In the genomic region with DNA sequence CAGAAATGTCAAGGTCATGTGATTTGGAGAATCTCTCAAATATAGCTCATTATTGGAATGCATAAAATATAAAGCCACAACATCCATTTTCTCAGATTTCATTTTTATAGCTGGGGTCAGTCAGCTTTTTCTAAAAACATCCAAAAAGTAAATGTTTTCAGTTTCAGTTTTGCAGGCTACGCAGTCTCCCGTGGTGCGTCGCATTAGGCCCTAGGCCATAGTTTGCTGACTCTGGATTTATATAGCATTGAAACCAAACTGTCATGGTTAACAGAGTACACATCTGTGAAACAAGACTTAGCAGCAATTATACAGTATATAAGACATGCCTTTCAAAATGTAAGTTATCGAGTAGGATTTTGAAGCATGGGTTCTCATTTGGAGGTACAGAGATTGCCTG, we compare ENCODE assay signal across 1 cellular context.
TF ChIP-seq lines count a peak whose summit lies in the region.

No MANE protein-coding gene starts in this region.

TF ChIP-seq in GM12878, 131 proteins besides CTCF, POLR2A, EP300 and RAD21 (continued from another document):
- TF ChIP-seq, protein P1, sequence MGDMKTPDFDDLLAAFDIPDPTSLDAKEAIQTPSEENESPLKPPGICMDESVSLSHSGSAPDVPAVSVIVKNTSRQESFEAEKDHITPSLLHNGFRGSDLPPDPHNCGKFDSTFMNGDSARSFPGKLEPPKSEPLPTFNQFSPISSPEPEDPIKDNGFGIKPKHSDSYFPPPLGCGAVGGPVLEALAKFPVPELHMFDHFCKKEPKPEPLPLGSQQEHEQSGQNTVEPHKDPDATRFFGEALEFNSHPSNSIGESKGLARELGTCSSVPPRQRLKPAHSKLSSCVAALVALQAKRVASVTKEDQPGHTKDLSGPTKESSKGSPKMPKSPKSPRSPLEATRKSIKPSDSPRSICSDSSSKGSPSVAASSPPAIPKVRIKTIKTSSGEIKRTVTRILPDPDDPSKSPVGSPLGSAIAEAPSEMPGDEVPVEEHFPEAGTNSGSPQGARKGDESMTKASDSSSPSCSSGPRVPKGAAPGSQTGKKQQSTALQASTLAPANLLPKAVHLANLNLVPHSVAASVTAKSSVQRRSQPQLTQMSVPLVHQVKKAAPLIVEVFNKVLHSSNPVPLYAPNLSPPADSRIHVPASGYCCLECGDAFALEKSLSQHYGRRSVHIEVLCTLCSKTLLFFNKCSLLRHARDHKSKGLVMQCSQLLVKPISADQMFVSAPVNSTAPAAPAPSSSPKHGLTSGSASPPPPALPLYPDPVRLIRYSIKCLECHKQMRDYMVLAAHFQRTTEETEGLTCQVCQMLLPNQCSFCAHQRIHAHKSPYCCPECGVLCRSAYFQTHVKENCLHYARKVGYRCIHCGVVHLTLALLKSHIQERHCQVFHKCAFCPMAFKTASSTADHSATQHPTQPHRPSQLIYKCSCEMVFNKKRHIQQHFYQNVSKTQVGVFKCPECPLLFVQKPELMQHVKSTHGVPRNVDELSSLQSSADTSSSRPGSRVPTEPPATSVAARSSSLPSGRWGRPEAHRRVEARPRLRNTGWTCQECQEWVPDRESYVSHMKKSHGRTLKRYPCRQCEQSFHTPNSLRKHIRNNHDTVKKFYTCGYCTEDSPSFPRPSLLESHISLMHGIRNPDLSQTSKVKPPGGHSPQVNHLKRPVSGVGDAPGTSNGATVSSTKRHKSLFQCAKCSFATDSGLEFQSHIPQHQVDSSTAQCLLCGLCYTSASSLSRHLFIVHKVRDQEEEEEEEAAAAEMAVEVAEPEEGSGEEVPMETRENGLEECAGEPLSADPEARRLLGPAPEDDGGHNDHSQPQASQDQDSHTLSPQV (IDR thresholded peaks at IDR 0.05) = no peak
- TF ChIP-seq, protein P2, sequence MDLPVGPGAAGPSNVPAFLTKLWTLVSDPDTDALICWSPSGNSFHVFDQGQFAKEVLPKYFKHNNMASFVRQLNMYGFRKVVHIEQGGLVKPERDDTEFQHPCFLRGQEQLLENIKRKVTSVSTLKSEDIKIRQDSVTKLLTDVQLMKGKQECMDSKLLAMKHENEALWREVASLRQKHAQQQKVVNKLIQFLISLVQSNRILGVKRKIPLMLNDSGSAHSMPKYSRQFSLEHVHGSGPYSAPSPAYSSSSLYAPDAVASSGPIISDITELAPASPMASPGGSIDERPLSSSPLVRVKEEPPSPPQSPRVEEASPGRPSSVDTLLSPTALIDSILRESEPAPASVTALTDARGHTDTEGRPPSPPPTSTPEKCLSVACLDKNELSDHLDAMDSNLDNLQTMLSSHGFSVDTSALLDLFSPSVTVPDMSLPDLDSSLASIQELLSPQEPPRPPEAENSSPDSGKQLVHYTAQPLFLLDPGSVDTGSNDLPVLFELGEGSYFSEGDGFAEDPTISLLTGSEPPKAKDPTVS (IDR thresholded peaks at IDR 0.05; ENCODE audit: low read depth, low read length) = no peak
- TF ChIP-seq CHD2 (IDR thresholded peaks at IDR 0.05; ENCODE audit: borderline replicate concordance, low read depth, low read length) = no peak
